ENCODE assay signal across 35 cellular contexts in the genomic region with DNA sequence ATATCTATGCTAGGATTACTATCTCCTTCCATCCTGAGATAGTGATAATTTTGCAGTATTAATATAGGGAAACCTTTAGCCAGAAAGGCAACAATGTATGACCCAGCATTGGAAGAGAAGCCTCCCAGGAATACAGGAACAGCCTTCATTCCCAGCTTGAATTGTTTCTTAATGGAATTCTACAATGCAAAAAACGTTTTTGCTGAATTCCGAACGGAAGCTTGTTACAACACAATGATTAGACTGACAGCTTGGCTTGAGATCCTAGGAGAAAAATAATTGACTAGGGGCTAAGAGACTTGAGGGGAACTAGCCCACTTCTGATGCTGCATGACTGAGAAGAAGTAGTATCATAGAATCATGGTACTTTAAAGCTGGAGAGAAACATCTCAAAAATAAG.
"Had no signal": no experiment of that assay in that cellular context is flagged by ENCODE, and none has a peak within 500 bp of the region (broad histone marks: within the 10 kb centered on the region; RNA-seq: fewer than 3 reads in every experiment).

No MANE protein-coding gene starts in this region.

- H3K4me3 ChIP-seq: MG63 had no signal

- DNase-seq: Karpas-422, Kasumi-1, MG63, MM.1S, MV-4-11, NCI-H1048, NCI-H1092, NCI-H1092 treated with DMSO at 0.1 percent for 48 hours, NCI-H1105, NCI-H1105 treated with DMSO at 0.1 percent for 48 hours, NCI-H1417, NCI-H1417 treated with DMSO at 0.1 percent for 48 hours, NCI-H1436, NCI-H1436 treated with DMSO at 0.1 percent for 48 hours, NCI-H146, NCI-H1694, NCI-H1694 treated with DMSO at 0.1 percent for 48 hours, NCI-H187, NCI-H187 treated with DMSO at 0.1 percent for 48 hours, NCI-H1930, NCI-H2029, NCI-H2029 treated with DMSO at 0.1 percent for 48 hours, NCI-H2081, NCI-H2081 treated with DMSO at 0.1 percent for 48 hours, NCI-H2107, NCI-H2171, NCI-H2171 treated with DMSO at 0.1 percent for 48 hours, NCI-H2227 treated with DMSO at 0.1 percent for 48 hours, NCI-H226, NCI-H345, NCI-H446, NCI-H446 treated with DMSO at 0.1 percent for 48 hours, NCI-H510A, NCI-H510A treated with DMSO at 0.1 percent for 48 hours had no signal

- H3K4me2 ChIP-seq: KMS-11 had no signal

- H3K9ac ChIP-seq: KMS-11 had no signal

- H3K27ac ChIP-seq: KMS-11 had no signal

- H3K9me3 ChIP-seq: MG63 had no signal

- H3K36me3 ChIP-seq: MG63 had no signal
